ENCODE assay signal across 18 cellular contexts in genomic region chr22:42387631-42388030, GRCh38. TPM values are rescaled to one million over a fixed set of nuclear protein-coding genes. Genes with fewer than 3 reads are reported as not detected.
DNase-seq lines count a peak whose midpoint lies in the region; ATAC-seq, FAIRE-seq and TF ChIP-seq lines count a peak whose summit lies in the region.
"Had no signal": no experiment of that assay in that cellular context is flagged by ENCODE, and none has a peak within 500 bp of the region (broad histone marks: within the 10 kb centered on the region; RNA-seq: fewer than 3 reads in every experiment).

No MANE protein-coding gene starts in this region.

- H4K8ac ChIP-seq in H1 (ENCODE audit: extremely low read depth, insufficient read depth, low read length) = no peak overlapping the region

- FAIRE-seq in H1 (lab: Jason Lieb, UNC) = no peak
- FAIRE-seq: GM12878, GM19239 had no signal

- H3K4me2 ChIP-seq in HCT116 (ENCODE audit: low read length) (no peak overlapping the region), H1 (ENCODE audit: insufficient read depth in 1 of 2, low read depth in 2 of 2, low read length in 2 of 2) (no peak overlapping the region)

- no peak overlapping the region for H4K91ac ChIP-seq in H1 (replicated peaks; ENCODE audit: insufficient read length, low read length)

- WGBS in H1 (ENCODE audit: extremely low coverage in 1 of 2, insufficient coverage in 1 of 2, insufficient read length in 1 of 2, insufficient replicate concordance in 2 of 2, low coverage in 1 of 2, low lambda C conversion rate in 2 of 2, missing lambda C conversion rate in 1 of 2), 2 experiments = 86% methylated on average over 6 of the region's 6 CpGs; no CpG with 5 or more reads in 1 of the 2 experiments

- no peak overlapping the region for H3K27ac ChIP-seq in HCT116 (ENCODE audit: low read depth, low read length)
- H3K27ac ChIP-seq in RWPE2 (ENCODE audit: poor library complexity, severe bottlenecking) = no peak overlapping the region
- H3K27ac ChIP-seq in H1 (ENCODE audit: low read depth, low read length) = no peak overlapping the region
- peak overlapping the region; percentile 64 for H3K27ac ChIP-seq in neutrophil
- H3K27ac ChIP-seq: C4-2B had no signal

- H2AFZ ChIP-seq in HCT116 (ENCODE audit: low read depth, low read length, poor library complexity, severe bottlenecking) (no peak overlapping the region), H1 (ENCODE audit: low read length) (no peak overlapping the region)

- no peak overlapping the region for H3K23ac ChIP-seq in H1 (ENCODE audit: insufficient read length)

- no peak for TF ChIP-seq RAD21 in HCT116 (IDR thresholded peaks at IDR 0.05; ENCODE audit: low read depth)
- TF ChIP-seq RAD21 in H1 (IDR thresholded peaks at IDR 0.05 in 1 of 2, conservative IDR thresholded peaks at IDR 0.05 in 1 of 2; ENCODE audit: low read depth in 2 of 2, low read length in 2 of 2) = no peak

- H3K4me1 ChIP-seq in HCT116 (ENCODE audit: control insufficient read depth in 1 of 2, insufficient read depth in 2 of 2, low read length in 2 of 2) (0 out of 4 replicates have a peak, but pooled peaks cover 0 to 4% of the 10 kb centered on the region in 2 experiments), RWPE2 (ENCODE audit: insufficient read depth, poor library complexity, severe bottlenecking) (no peaks in the 10 kb centered on the region), H1 (replicated peaks in 1 of 4; ENCODE audit: control insufficient read depth in 3 of 4, insufficient read depth in 4 of 4, low read length in 3 of 4) (peaks cover 0 to 7% (median 5%) of the 10 kb centered on the region in 4 experiments; a peak in 4 of 7 replicates), neutrophil (ENCODE audit: control insufficient read depth in 1 of 2, insufficient read depth in 1 of 2, low read depth in 1 of 2, low read length in 1 of 2) (no peaks in the 10 kb centered on the region)
- H3K4me1 ChIP-seq: Caco-2 had no signal

- no peak overlapping the region for H2BK120ac ChIP-seq in H1 (replicated peaks; ENCODE audit: low read depth, low read length)

- no peak overlapping the region for H3K18ac ChIP-seq in H1 (ENCODE audit: extremely low read depth, low read length)

- H4K5ac ChIP-seq in H1 (ENCODE audit: insufficient read length, low read depth, low read length) = no peak overlapping the region

- H3K9me3 ChIP-seq in HCT116 (ENCODE audit: control insufficient read depth in 1 of 2, insufficient read depth in 1 of 2, low read depth in 1 of 2, low read length in 2 of 2) (no peaks in the 10 kb centered on the region), RWPE2 (ENCODE audit: severe bottlenecking) (no peaks in the 10 kb centered on the region), H1 (ENCODE audit: insufficient read depth in 2 of 2, low read depth in 1 of 2, low read length in 1 of 2) (no peaks in the 10 kb centered on the region), neutrophil (no peaks in the 10 kb centered on the region)
- H3K9me3 ChIP-seq: Caco-2 had no signal

- H4K20me1 ChIP-seq in HCT116 (ENCODE audit: insufficient read depth) = no peaks in the 10 kb centered on the region
- no peaks in the 10 kb centered on the region for H4K20me1 ChIP-seq in H1 (replicated peaks in 1 of 2; ENCODE audit: control insufficient read depth in 1 of 2, insufficient read depth in 2 of 2, low read length in 2 of 2)

- DNase-seq in HCT116 (ENCODE audit: low read depth, low spot score) (no peak), RWPE2 (ENCODE audit: low spot score) (peak; percentile 34), H1 (ENCODE audit: low read depth in 1 of 2, low spot score in 2 of 2) (no peak), islet precursor cell (no peak), dedifferentiated amniotic fluid mesenchymal stem cell (ENCODE audit: extremely low spot score) (no peak), DMS79 (lab: John Stamatoyannopoulos, UW) (no peak), T-helper 9 cell (no peak)
- DNase-seq: Caco-2; CD4-positive, CD25-positive, alpha-beta regulatory T cell; CD8-positive, alpha-beta T cell; EL; GDM1; H9 had no signal

- no peak overlapping the region for H2BK20ac ChIP-seq in H1 (ENCODE audit: low read length)

- H3K79me2 ChIP-seq in HCT116 (ENCODE audit: insufficient read depth, low read length) (no peaks in the 10 kb centered on the region), H1 (ENCODE audit: control insufficient read depth in 1 of 2, insufficient read depth in 2 of 2, low read length in 2 of 2) (no peaks in the 10 kb centered on the region)

- no peak for TF ChIP-seq POLR2A in HCT116 (IDR thresholded peaks at IDR 0.05; ENCODE audit: borderline replicate concordance, extremely low read depth, insufficient read depth, insufficient read length)
- no peak for TF ChIP-seq POLR2A in H1 (IDR thresholded peaks at IDR 0.05; ENCODE audit: control extremely low read depth in 1 of 2, low read depth in 2 of 2, low read length in 2 of 2)

- 0 out of 2 replicates have a peak, but pooled peaks have one; percentile 17 for ATAC-seq in HCT116
- ATAC-seq in RWPE2 (ENCODE audit: low read depth) = no peak
- ATAC-seq: CD8-positive, alpha-beta T cell; GM12878 had no signal

- intact Hi-C loops in HCT116 (cut with micrococcal nuclease) = no loop called here

- no peak overlapping the region for H2BK5ac ChIP-seq in H1 (ENCODE audit: low read depth, low read length)

- H2AK5ac ChIP-seq in H1 (ENCODE audit: low read depth, low read length) = no peak overlapping the region

- CTCF ChIA-PET in HCT116 (lab: Charles Lee) = no interaction called here
- CTCF ChIA-PET in H1 (lab: Charles Lee; ENCODE audit: partially characterized antibody) = interaction anchor here (0.6 to 2.6 kb wide), 5 partner anchors 9 to 28 kb away, joined by 3 to 7 read pairs (median 4); no protein-coding TSS in a partner anchor

- no peaks in the 10 kb centered on the region for H3K79me1 ChIP-seq in H1 (ENCODE audit: low read depth, low read length)

- no peaks in the 10 kb centered on the region for H3K23me2 ChIP-seq in H1 (ENCODE audit: low read depth, low read length)

- H3K9ac ChIP-seq in HCT116 (ENCODE audit: low read length) (no peak overlapping the region), H1 (replicated peaks in 1 of 4; ENCODE audit: extremely low read depth in 1 of 4, low read depth in 3 of 4, low read length in 3 of 4) (no peak overlapping the region)

- RAD21 ChIA-PET in HCT116 (lab: Charles Lee; ENCODE audit: low non-redundant PET in 1 of 2, low total read pairs in 2 of 2, uncharacterized antibody in 2 of 2, unreplicated experiment in 2 of 2) = no interaction called here

- TF ChIP-seq CTCF in HCT116 (IDR thresholded peaks at IDR 0.05 in 2 of 3, conservative IDR thresholded peaks at IDR 0.05 in 1 of 3; ENCODE audit: borderline replicate concordance in 1 of 3, insufficient read depth in 1 of 3, low read depth in 2 of 3, low read length in 2 of 3) = no peak
- TF ChIP-seq CTCF in RWPE2 (IDR thresholded peaks at IDR 0.05; ENCODE audit: poor library complexity, severe bottlenecking) = no peak
- TF ChIP-seq CTCF in H1 (IDR thresholded peaks at IDR 0.05; ENCODE audit: control extremely low read depth in 1 of 3, insufficient read depth in 1 of 3, low read depth in 1 of 3, low read length in 3 of 3) = no peak
- no peak for TF ChIP-seq CTCF in neutrophil (IDR thresholded peaks at IDR 0.05)

- H3K27me3 ChIP-seq in HCT116 (ENCODE audit: insufficient read depth, low read length) (no peaks in the 10 kb centered on the region), RWPE2 (ENCODE audit: insufficient read depth, poor library complexity, severe bottlenecking) (no peaks in the 10 kb centered on the region), H1 (replicated peaks in 1 of 4; ENCODE audit: control insufficient read depth in 3 of 4, extremely low read depth in 1 of 4, insufficient read depth in 3 of 4, low read length in 3 of 4) (peaks cover 0 to 5% (median 2%) of the 10 kb centered on the region in 4 experiments; a peak in 3 of 7 replicates), neutrophil (no peaks in the 10 kb centered on the region)

- no peak overlapping the region for H3K4me3 ChIP-seq in HCT116 (replicated peaks in 1 of 2; ENCODE audit: low read depth in 1 of 2, low read length in 2 of 2)
- H3K4me3 ChIP-seq in RWPE2 (ENCODE audit: severe bottlenecking) = no peak overlapping the region
- no peak overlapping the region for H3K4me3 ChIP-seq in H1 (ENCODE audit: extremely low read depth in 1 of 4, insufficient read depth in 2 of 4, low read depth in 3 of 4, low read length in 4 of 4)
- H3K4me3 ChIP-seq in neutrophil (ENCODE audit: low read depth in 1 of 2, low read length in 1 of 2) = no peak overlapping the region
- H3K4me3 ChIP-seq: GM12878 had no signal

- TF ChIP-seq EP300 in H1 (IDR thresholded peaks at IDR 0.05; ENCODE audit: borderline replicate concordance in 1 of 2, low read depth in 2 of 2, low read length in 2 of 2) = no peak

- H3K56ac ChIP-seq in H1 (replicated peaks; ENCODE audit: insufficient read length, low read depth, low read length) = no peak overlapping the region

- H3K9me2 ChIP-seq in HCT116 (ENCODE audit: insufficient read depth) = no peaks in the 10 kb centered on the region

- H3K36me3 ChIP-seq in HCT116 (ENCODE audit: control insufficient read depth in 1 of 2, insufficient read depth in 2 of 2, low read length in 2 of 2) = no peaks in the 10 kb centered on the region
- no peaks in the 10 kb centered on the region for H3K36me3 ChIP-seq in RWPE2 (ENCODE audit: low read depth)
- no peaks in the 10 kb centered on the region for H3K36me3 ChIP-seq in H1 (ENCODE audit: control insufficient read depth in 2 of 4, insufficient read depth in 4 of 4, low read length in 3 of 4)
- peaks cover 100% of the 10 kb centered on the region for H3K36me3 ChIP-seq in neutrophil

- H3K4ac ChIP-seq in H1 (replicated peaks; ENCODE audit: insufficient read length, low read depth, low read length) = no peak overlapping the region

- no TSS peak for BruUV-seq in HCT116 (replicated peaks; lab: Mats Ljungman, UMichigan)

- H2BK15ac ChIP-seq in H1 (ENCODE audit: low read length) = no peak overlapping the region

- POLR2A ChIA-PET in HCT116 (lab: Charles Lee) (no interaction called here), H1 (lab: Charles Lee; ENCODE audit: partially characterized antibody) (no interaction called here)

- H3K14ac ChIP-seq in H1 (ENCODE audit: insufficient read length) = no peak overlapping the region

- no peak overlapping the region for H2BK12ac ChIP-seq in H1 (ENCODE audit: low read depth, low read length)

TF ChIP-seq in HCT116, 20 proteins besides CTCF, POLR2A, EP300 and RAD21 (continues in another document):
- no peak for TF ChIP-seq SRF (IDR thresholded peaks at IDR 0.05; ENCODE audit: low read depth)

TF ChIP-seq in H1, 55 proteins besides CTCF, POLR2A, EP300 and RAD21 (continues in another document):
- no peak for TF ChIP-seq NRF1 (IDR thresholded peaks at IDR 0.05; ENCODE audit: low read depth, low read length)

RNA-seq across cellular contexts. Expression of gene NFAM1, which starts 44.6 kb away (rescaled TPM):
- 0.12 TPM for total RNA-seq in HCT116 (2021; ENCODE audit: unreplicated experiment)
- polyA plus RNA-seq in HCT116 (2012) = 0.01 and 0.03 TPM in 2 replicates
- 0.61 and 0.73 TPM in 2 replicates for total RNA-seq in H1 (2021; fragmentation: NEBNext Ultra II Directional; extraction: Animal tissue kit (Norgen Biotek cat#: 25700))
- 0.50 and 0.62 TPM in 2 replicates for polyA plus RNA-seq in H1 (2011; rRNA removed)
- 0.37 TPM for polyA plus RNA-seq in H1 (2011; cell fraction: cytosol; rRNA removed)
- 0.54 TPM for polyA plus RNA-seq in H1 (2011; cell fraction: nucleus; rRNA removed)
- 0.80 to 1.1 TPM (median 0.92 TPM) in 4 replicates for polyA plus RNA-seq in H1 (2012, experiment 1 of 2)
- 0.64 TPM for polyA plus RNA-seq in H1 (2012, experiment 2 of 2)
- 0.26 TPM for polyA plus RNA-seq in H1 (2013, experiment 1 of 2)
- 0.35 TPM for polyA plus RNA-seq in H1 (2013, experiment 2 of 2)
- polyA minus RNA-seq in H1 (2011; rRNA and poly(A)+ RNA removed) = 0.54 and 0.59 TPM in 2 replicates
- polyA minus RNA-seq in H1 (2011; cell fraction: cytosol; rRNA and poly(A)+ RNA removed) = 0.51 TPM
- 0.50 TPM for polyA minus RNA-seq in H1 (2011; cell fraction: nucleus; rRNA and poly(A)+ RNA removed)
- total RNA-seq: Caco-2; CD8-positive, alpha-beta T cell; H4 had no signal
